ENCODE assay signal across 8 cellular contexts in the genomic region with DNA sequence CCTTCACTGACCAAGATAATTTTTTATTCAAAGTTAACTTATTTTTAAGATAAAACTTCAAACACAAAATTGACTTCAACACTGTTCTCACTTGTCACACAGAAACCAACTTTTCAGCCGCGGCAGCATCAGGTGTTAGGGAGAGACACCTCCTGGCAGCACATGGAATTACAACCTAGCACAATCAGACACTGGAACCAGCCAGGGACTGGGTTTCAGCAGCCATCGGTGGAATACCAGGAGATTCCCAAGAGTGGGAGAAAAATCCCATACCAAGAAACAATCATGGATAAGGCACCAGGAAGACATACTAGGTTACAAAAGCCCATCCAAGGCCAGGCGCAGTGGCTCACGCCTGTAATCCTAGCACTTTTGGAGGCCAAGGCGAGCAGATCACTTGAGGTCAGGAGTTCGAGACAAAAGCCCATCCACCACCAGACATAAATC.
DNase-seq lines count a peak whose midpoint lies in the region; ATAC-seq, FAIRE-seq and TF ChIP-seq lines count a peak whose summit lies in the region.

No MANE protein-coding gene starts in this region.

- H3K36me3 ChIP-seq in Peyer's patch (no peaks in the 10 kb centered on the region), thyroid gland (no peaks in the 10 kb centered on the region)

- H3K9me3 ChIP-seq in Peyer's patch (no peaks in the 10 kb centered on the region), thyroid gland (no peaks in the 10 kb centered on the region)

- no peak for DNase-seq in D721Med (ENCODE audit: insufficient read length, low spot score)
- peak; percentile 65 to 89 (median 81) for DNase-seq in Peyer's patch
- peak; percentile 32 for DNase-seq in activated T-helper 1 cell treated with Interleukin-2 at 50 U/mL for 16 hours (ENCODE audit: low read depth)
- DNase-seq in fibroblast of the aortic adventitia (ENCODE audit: low read depth) = peak; percentile 84
- DNase-seq in nucleus accumbens (lab: John Stamatoyannopoulos, UW) = peak in 38 of 56 donors; percentile 8 to 76 (median 38)
- peak; percentile 79 to 80 for DNase-seq in thyroid gland

- WGBS in thyroid gland, 2 donors = 43 to 51% methylated on average over 7 of the region's 7 CpGs

- TF ChIP-seq POLR2A in Peyer's patch (IDR thresholded peaks at IDR 0.05) = peak in 1 of 2 donors; percentile 25
- TF ChIP-seq POLR2A in thyroid gland (IDR thresholded peaks at IDR 0.05) = no peak

- H3K27ac ChIP-seq in Peyer's patch (no peak overlapping the region), thyroid gland (no peak overlapping the region)

- H3K4me3 ChIP-seq in Peyer's patch (no peak overlapping the region), fibroblast of the aortic adventitia (ENCODE audit: low read depth, low read length) (no peak overlapping the region), thyroid gland (replicated peaks in 1 of 3) (no peak overlapping the region)

- peak; percentile 36 for ATAC-seq in HG03342 (IDR thresholded peaks at IDR 0.05; ENCODE audit: unreplicated experiment)
- no peak for ATAC-seq in HG02610 (IDR thresholded peaks at IDR 0.05; ENCODE audit: unreplicated experiment)

- no peaks in the 10 kb centered on the region for H3K27me3 ChIP-seq in Peyer's patch
- H3K27me3 ChIP-seq in thyroid gland = no peaks in the 10 kb centered on the region

- H3K4me1 ChIP-seq in Peyer's patch (peaks cover 0 to 23% (median 2%) of the 10 kb centered on the region in 4 donors), thyroid gland (peaks cover 0 to 12% of the 10 kb centered on the region in 2 donors)

- peak; percentile 77 for TF ChIP-seq CTCF in D721Med (IDR thresholded peaks at IDR 0.05; ENCODE audit: insufficient read depth, missing control alignments)
- peak; percentile 70 to 98 (median 96) for TF ChIP-seq CTCF in Peyer's patch (IDR thresholded peaks at IDR 0.05)
- TF ChIP-seq CTCF in fibroblast of the aortic adventitia (IDR thresholded peaks at IDR 0.05; ENCODE audit: insufficient read depth, low read length) = peak; percentile 93
- peak; percentile 87 to 97 (median 94) for TF ChIP-seq CTCF in thyroid gland (IDR thresholded peaks at IDR 0.05)

- no peak for FAIRE-seq in D721Med (lab: Jason Lieb, UNC)

- intact Hi-C loops in thyroid gland (cut with DNase I) = loop anchor here (10.0 kb wide), 2 partner anchors 214 to 394 kb away; a partner anchor contains a TSS
